Comparison of ENCODE assay signal across 33 cellular contexts in genomic region chr4:167144605-167145004, GRCh38.
"Had no signal": no experiment of that assay in that cellular context is flagged by ENCODE, and none has a peak within 500 bp of the region (broad histone marks: within the 10 kb centered on the region; RNA-seq: fewer than 3 reads in every experiment).

No MANE protein-coding gene starts in this region.

- DNase-seq: Karpas-422, MG63, MM.1S, MV-4-11, NCI-H1048, NCI-H1092, NCI-H1092 treated with DMSO at 0.1 percent for 48 hours, NCI-H1105, NCI-H1105 treated with DMSO at 0.1 percent for 48 hours, NCI-H1417, NCI-H1417 treated with DMSO at 0.1 percent for 48 hours, NCI-H1436, NCI-H1436 treated with DMSO at 0.1 percent for 48 hours, NCI-H146, NCI-H1694, NCI-H1694 treated with DMSO at 0.1 percent for 48 hours, NCI-H187, NCI-H187 treated with DMSO at 0.1 percent for 48 hours, NCI-H1930, NCI-H2029, NCI-H2029 treated with DMSO at 0.1 percent for 48 hours, NCI-H2081, NCI-H2081 treated with DMSO at 0.1 percent for 48 hours, NCI-H2107, NCI-H2171, NCI-H2171 treated with DMSO at 0.1 percent for 48 hours, NCI-H2227 treated with DMSO at 0.1 percent for 48 hours, NCI-H226, NCI-H345, NCI-H446, NCI-H446 treated with DMSO at 0.1 percent for 48 hours, NCI-H510A, NCI-H510A treated with DMSO at 0.1 percent for 48 hours had no signal
